ENCODE assay signal across 23 cellular contexts in genomic region chr7:118324790-118325449, GRCh38.
DNase-seq lines count a peak whose midpoint lies in the region; ATAC-seq, FAIRE-seq and TF ChIP-seq lines count a peak whose summit lies in the region.
"Had no signal": no experiment of that assay in that cellular context is flagged by ENCODE, and none has a peak within 500 bp of the region (broad histone marks: within the 10 kb centered on the region; RNA-seq: fewer than 3 reads in every experiment).

No MANE protein-coding gene starts in this region.

- peak; percentile 52 for ATAC-seq in GM18868 (IDR thresholded peaks at IDR 0.05; ENCODE audit: unreplicated experiment)
- ATAC-seq in HG02759 (IDR thresholded peaks at IDR 0.05; ENCODE audit: unreplicated experiment): peak; percentile 46
- peak; percentile 56 for ATAC-seq in GM12878
- no peak for ATAC-seq in GM18520 (IDR thresholded peaks at IDR 0.05; ENCODE audit: unreplicated experiment)
- ATAC-seq: CD8-positive, alpha-beta T cell; Panc1 had no signal

- H4K20me1 ChIP-seq in GM12878 (ENCODE audit: control insufficient read depth, insufficient read depth) (no peaks in the 10 kb centered on the region), neural progenitor cell (ENCODE audit: low read depth) (no peaks in the 10 kb centered on the region)
- H4K20me1 ChIP-seq: BLaER1 had no signal

- no peaks in the 10 kb centered on the region for H3K9me3 Mint-ChIP-seq in neural progenitor cell
- H3K9me3 Mint-ChIP-seq: CD8-positive, alpha-beta T cell had no signal

- H3K36me3 Mint-ChIP-seq in neural progenitor cell: no peaks in the 10 kb centered on the region
- H3K36me3 Mint-ChIP-seq: CD8-positive, alpha-beta T cell had no signal

- no peak for TF ChIP-seq CTCF in GM12878 (IDR thresholded peaks at IDR 0.05 in 2 of 3, conservative IDR thresholded peaks at IDR 0.05 in 1 of 3; ENCODE audit: control insufficient read depth in 2 of 3, extremely low read depth in 1 of 3, insufficient read depth in 1 of 3, low read depth in 3 of 3, low read length in 3 of 3)
- no peak for TF ChIP-seq CTCF in neural progenitor cell (IDR thresholded peaks at IDR 0.05)

- in situ Hi-C loops in GM12878 (cut with MboI): no loop called here

- H3K79me2 ChIP-seq in GM12878 (ENCODE audit: control insufficient read depth, insufficient read depth, low read length) (no peaks in the 10 kb centered on the region), neural progenitor cell (ENCODE audit: low read depth) (no peaks in the 10 kb centered on the region)

- no peak for TF ChIP-seq EP300 in GM12878 (IDR thresholded peaks at IDR 0.05; ENCODE audit: borderline replicate concordance in 1 of 2, control insufficient read depth in 1 of 2, low read depth in 2 of 2, low read length in 2 of 2)

- peaks cover 2% of the 10 kb centered on the region for H3K27me3 Mint-ChIP-seq in neural progenitor cell (ENCODE audit: insufficient read depth, low read depth)

- no peak overlapping the region for H3K27ac ChIP-seq in GM12878 (ENCODE audit: control insufficient read depth, insufficient read depth)
- H3K27ac ChIP-seq in neural progenitor cell: no peak overlapping the region
- H3K27ac ChIP-seq: BLaER1, HL-60, SK-N-MC had no signal

- SMC1A ChIA-PET in GM12878 (lab: Charles Lee; ENCODE audit: uncharacterized antibody, unreplicated experiment): interaction anchor here (0.9 kb wide), 1 partner anchor 115 kb away, joined by 3 read pairs; no protein-coding TSS in a partner anchor

- H3K9ac ChIP-seq in GM12878 (ENCODE audit: control insufficient read depth, insufficient read depth, low read length) (no peak overlapping the region), neural progenitor cell (no peak overlapping the region)
- H3K9ac ChIP-seq: BLaER1 had no signal

- CTCF ChIA-PET in GM12878 (lab: Yijun Ruan, JAX): interaction anchor here (0.9 kb wide), 1 partner anchor 57 kb away, joined by 4 read pairs; no protein-coding TSS in a partner anchor

- no peaks in the 10 kb centered on the region for H3K4me1 Mint-ChIP-seq in neural progenitor cell

- no peak overlapping the region for H2AFZ ChIP-seq in GM12878 (ENCODE audit: control insufficient read depth, low read depth, low read length)
- H2AFZ ChIP-seq in neural progenitor cell (replicated peaks): peak overlapping the region; percentile 40

- H3K27me3 ChIP-seq in GM12878 (replicated peaks in 1 of 2; ENCODE audit: control insufficient read depth in 2 of 2, insufficient read depth in 2 of 2, low read length in 1 of 2) (no peaks in the 10 kb centered on the region), neural progenitor cell (no peaks in the 10 kb centered on the region)
- H3K27me3 ChIP-seq: BLaER1 had no signal

- BruUV-seq in GM12878 (replicated peaks; lab: Mats Ljungman, UMichigan): no TSS peak

- RAD21 ChIA-PET in GM12878 (lab: Charles Lee; ENCODE audit: unreplicated experiment): no interaction called here

- no peaks in the 10 kb centered on the region for H3K4me1 ChIP-seq in GM12878 (ENCODE audit: control insufficient read depth, insufficient read depth, low read length)
- peaks cover 14% of the 10 kb centered on the region for H3K4me1 ChIP-seq in neural progenitor cell
- H3K4me1 ChIP-seq: BLaER1 had no signal

- no peak overlapping the region for H3K27ac Mint-ChIP-seq in neural progenitor cell
- H3K27ac Mint-ChIP-seq: CD8-positive, alpha-beta T cell had no signal

- H3K4me2 ChIP-seq in GM12878 (ENCODE audit: control insufficient read depth, insufficient read depth) (no peak overlapping the region), neural progenitor cell (no peak overlapping the region)
- H3K4me2 ChIP-seq: BLaER1 had no signal

- no peak for FAIRE-seq in GM12878 (lab: Jason Lieb, UNC)
- FAIRE-seq: A204.1, D721Med, GM12891, GM18507, GM19239 had no signal

- 20% methylated on average over 4 of the region's 4 CpGs for WGBS in GM12878 (ENCODE audit: insufficient coverage, insufficient replicate concordance, low lambda C conversion rate, missing lambda C conversion rate)

- no peaks in the 10 kb centered on the region for H3F3A ChIP-seq in neural progenitor cell (ENCODE audit: low read depth)

- TF ChIP-seq RAD21 in GM12878 (IDR thresholded peaks at IDR 0.05; ENCODE audit: insufficient read depth, low read depth, low read length): no peak

- H3K9me3 ChIP-seq in GM12878 (replicated peaks; ENCODE audit: control insufficient read depth, insufficient read depth, low read length) (no peaks in the 10 kb centered on the region), neural progenitor cell (ENCODE audit: low read depth) (no peaks in the 10 kb centered on the region)
- H3K9me3 ChIP-seq: BLaER1 had no signal

- H3K36me3 ChIP-seq in GM12878 (ENCODE audit: control insufficient read depth in 2 of 2, insufficient read depth in 2 of 2, low read length in 1 of 2) (no peaks in the 10 kb centered on the region), neural progenitor cell (no peaks in the 10 kb centered on the region)
- H3K36me3 ChIP-seq: BLaER1 had no signal

- POLR2A ChIA-PET in GM12878 (lab: Charles Lee): no interaction called here

- intact Hi-C loops in GM12878 (cut with micrococcal nuclease; ENCODE audit: unreplicated experiment): no loop called here

- TF ChIP-seq POLR2A in GM12878 (IDR thresholded peaks at IDR 0.05; ENCODE audit: low read depth, low read length): no peak

- DNase-seq in GM12878 (ENCODE audit: low read depth, low spot score) (no peak), neural progenitor cell (ENCODE audit: low spot score) (peak; percentile 20), foreskin melanocyte (no peak), NCI-H1694 (lab: John Stamatoyannopoulos, UW) (no peak), HK-2 (ENCODE audit: unreplicated experiment) (no peak)
- DNase-seq: CD8-positive, alpha-beta T cell; DMS79; NCI-H1436; NCI-H2081; NCI-H510A treated with DMSO at 0.1 percent for 48 hours; NCI-H82 had no signal

- H3K4me3 Mint-ChIP-seq in neural progenitor cell: no peak overlapping the region
- H3K4me3 Mint-ChIP-seq: CD8-positive, alpha-beta T cell had no signal

- H3K4me3 ChIP-seq in GM12878: no peak overlapping the region
- no peak overlapping the region for H3K4me3 ChIP-seq in neural progenitor cell
- H3K4me3 ChIP-seq: BLaER1, SK-N-MC had no signal

TF ChIP-seq in GM12878, 131 proteins besides CTCF, POLR2A, EP300 and RAD21:
- TF ChIP-seq SIN3A (IDR thresholded peaks at IDR 0.05; ENCODE audit: low read depth, low read length): no peak
- no peak for TF ChIP-seq MYB (IDR thresholded peaks at IDR 0.05; ENCODE audit: borderline replicate concordance, low read depth, low read length)
- TF ChIP-seq CHD4 (IDR thresholded peaks at IDR 0.05): no peak
- TF ChIP-seq NRF1 (conservative IDR thresholded peaks at IDR 0.05; ENCODE audit: low read depth, low read length): no peak
- TF ChIP-seq IKZF1 (conservative IDR thresholded peaks at IDR 0.05): no peak
- TF ChIP-seq IRF4 (IDR thresholded peaks at IDR 0.05; ENCODE audit: low read depth, low read length): no peak
- no peak for TF ChIP-seq POU2F2 (IDR thresholded peaks at IDR 0.05; ENCODE audit: borderline replicate concordance, low read depth, low read length)
- no peak for TF ChIP-seq BMI1 (IDR thresholded peaks at IDR 0.05; ENCODE audit: borderline replicate concordance)
- no peak for TF ChIP-seq CREM (IDR thresholded peaks at IDR 0.05; ENCODE audit: low read depth)
- TF ChIP-seq ZZZ3 (IDR thresholded peaks at IDR 0.05; ENCODE audit: control insufficient read depth, insufficient read length, low read depth): no peak
- no peak for TF ChIP-seq NFXL1 (IDR thresholded peaks at IDR 0.05; ENCODE audit: borderline replicate concordance)
- TF ChIP-seq MTA2 (IDR thresholded peaks at IDR 0.05; ENCODE audit: low read depth): no peak
